In genomic region chr3:13688824-13689223, GRCh38 we compare ENCODE assay signal across 19 cellular contexts.
DNase-seq lines count a peak whose midpoint lies in the region; ATAC-seq and TF ChIP-seq lines count a peak whose summit lies in the region.
"Had no signal": no experiment of that assay in that cellular context is flagged by ENCODE, and none has a peak within 500 bp of the region (broad histone marks: within the 10 kb centered on the region; RNA-seq: fewer than 3 reads in every experiment).

No MANE protein-coding gene starts in this region.

- no peak overlapping the region for H2BK20ac ChIP-seq in IMR-90 (ENCODE audit: low read depth, low read length)

- no peak for DNase-seq in IMR-90
- peak; percentile 18 for DNase-seq in RPMI8226
- DNase-seq in neural progenitor cell (ENCODE audit: low spot score) = no peak
- no peak for DNase-seq in activated CD8-positive, alpha-beta memory T cell treated with anti-CD3 and anti-CD28 coated beads, Interleukin-2, amount 50 U/mL, for 48 hours
- DNase-seq: 8988T; CD4-positive, alpha-beta memory T cell; DMS153; DMS79; GF-D8; H9 had no signal

- peak overlapping the region; percentile 20 for H2AK9ac ChIP-seq in IMR-90 (replicated peaks; ENCODE audit: low read depth, low read length, poor library complexity)

- no peak for TF ChIP-seq POLR2A in IMR-90 (IDR thresholded peaks at IDR 0.05; ENCODE audit: low read depth, low read length)

- peaks cover 5% of the 10 kb centered on the region for H3F3A ChIP-seq in neural progenitor cell (ENCODE audit: low read depth)

- H3K4me1 ChIP-seq in IMR-90 (ENCODE audit: control insufficient read depth, insufficient read depth, low read length) (no peaks in the 10 kb centered on the region), neural progenitor cell (peaks cover 32% of the 10 kb centered on the region)
- H3K4me1 ChIP-seq: BLaER1 had no signal

- TF ChIP-seq CTCF in IMR-90 (conservative IDR thresholded peaks at IDR 0.05; ENCODE audit: low read depth, low read length) (no peak), neural progenitor cell (IDR thresholded peaks at IDR 0.05) (no peak)

- H3K36me3 Mint-ChIP-seq in neural progenitor cell = no peaks in the 10 kb centered on the region
- H3K36me3 Mint-ChIP-seq: CD14-positive monocyte; CD4-positive, alpha-beta memory T cell had no signal

- intact Hi-C loops in IMR-90 (cut with micrococcal nuclease) = no loop called here

- peak overlapping the region; percentile 5 for H3K27ac Mint-ChIP-seq in neural progenitor cell
- H3K27ac Mint-ChIP-seq: CD14-positive monocyte, GM23338, H9 had no signal

- no peak overlapping the region for H3K27ac ChIP-seq in IMR-90 (ENCODE audit: insufficient read depth, low read length)
- H3K27ac ChIP-seq in cingulate gyrus (ENCODE audit: low read depth, low read length) = peak overlapping the region; percentile 93
- H3K27ac ChIP-seq in neural progenitor cell = no peak overlapping the region
- H3K27ac ChIP-seq: BLaER1 had no signal

- no TSS peak for BruUV-seq in IMR-90 (replicated peaks; lab: Mats Ljungman, UMichigan)

- no peak overlapping the region for H3K56ac ChIP-seq in IMR-90 (ENCODE audit: extremely low read depth, insufficient read depth, low read length)

- no peaks in the 10 kb centered on the region for H3K9me3 Mint-ChIP-seq in neural progenitor cell
- H3K9me3 Mint-ChIP-seq: GM23338, H9 had no signal

- peaks cover 9% of the 10 kb centered on the region for H3K27me3 Mint-ChIP-seq in neural progenitor cell (ENCODE audit: insufficient read depth, low read depth)

- H4K20me1 ChIP-seq in IMR-90 (ENCODE audit: insufficient read depth, low read length) (no peaks in the 10 kb centered on the region), neural progenitor cell (ENCODE audit: low read depth) (no peaks in the 10 kb centered on the region)
- H4K20me1 ChIP-seq: BLaER1 had no signal

- 67% methylated on average over 3 of the region's 7 CpGs; no CpG with 5 or more reads in 1 of the 2 experiments for WGBS in IMR-90 (ENCODE audit: extremely low coverage in 2 of 2, insufficient read length in 1 of 2), 2 experiments

- ATAC-seq in IMR-90 (ENCODE audit: low read depth) (no peak), HG02571 (IDR thresholded peaks at IDR 0.05; ENCODE audit: unreplicated experiment) (no peak), HG03520 (IDR thresholded peaks at IDR 0.05; ENCODE audit: unreplicated experiment) (no peak), GM19351 (IDR thresholded peaks at IDR 0.05; ENCODE audit: unreplicated experiment) (no peak)
- ATAC-seq: GM12878, K562 had no signal

- H2BK15ac ChIP-seq in IMR-90 (ENCODE audit: low read depth, low read length) = no peak overlapping the region

- H3K14ac ChIP-seq in IMR-90 (replicated peaks; ENCODE audit: low read depth, low read length) = no peak overlapping the region

- H3K4me3 ChIP-seq in IMR-90 (ENCODE audit: insufficient read depth, low read depth, low read length) (no peak overlapping the region), neural progenitor cell (no peak overlapping the region)
- H3K4me3 ChIP-seq: BLaER1, GM12878, GM23338, K562 had no signal

- H2BK5ac ChIP-seq in IMR-90 (ENCODE audit: low read depth, low read length, poor library complexity, severe bottlenecking) = no peak overlapping the region

- H4K5ac ChIP-seq in IMR-90 (ENCODE audit: low read depth, low read length) = no peak overlapping the region

- H3K79me1 ChIP-seq in IMR-90 (ENCODE audit: low read depth in 1 of 2, low read length in 2 of 2) = no peaks in the 10 kb centered on the region

- H3K4me2 ChIP-seq in IMR-90 (ENCODE audit: low read depth, low read length) = no peak overlapping the region
- H3K4me2 ChIP-seq in neural progenitor cell = no peak overlapping the region
- H3K4me2 ChIP-seq: BLaER1, GM23338 had no signal

- in situ Hi-C loops in IMR-90 (cut with MboI; ENCODE audit: low sequenced_read_pairs) = no loop called here

- no peak overlapping the region for H4K91ac ChIP-seq in IMR-90 (ENCODE audit: insufficient read depth, low read depth, low read length)

- H3K27me3 ChIP-seq in IMR-90 (ENCODE audit: control insufficient read depth, insufficient read depth, low read length) (peaks cover 9% of the 10 kb centered on the region), neural progenitor cell (no peaks in the 10 kb centered on the region)
- H3K27me3 ChIP-seq: BLaER1 had no signal

- H2AFZ ChIP-seq in IMR-90 (replicated peaks; ENCODE audit: low read length, poor library complexity) (no peak overlapping the region), neural progenitor cell (replicated peaks) (no peak overlapping the region)
- H2AFZ ChIP-seq: GM23338 had no signal

- no peak overlapping the region for H2AK5ac ChIP-seq in IMR-90 (ENCODE audit: low read depth, low read length)

- CTCF ChIA-PET in IMR-90 (lab: Yijun Ruan, JAX) = interaction anchor here (1.2 kb wide), 1 partner anchor 16 kb away, joined by 3 read pairs; no protein-coding TSS in a partner anchor

- H4K8ac ChIP-seq in IMR-90 (ENCODE audit: low read depth in 2 of 2, low read length in 2 of 2) = no peak overlapping the region

- no peaks in the 10 kb centered on the region for H3K9me3 ChIP-seq in IMR-90 (ENCODE audit: control insufficient read depth, insufficient read depth, low read length)
- H3K9me3 ChIP-seq in neural progenitor cell (ENCODE audit: low read depth) = no peaks in the 10 kb centered on the region
- H3K9me3 ChIP-seq: BLaER1 had no signal

- H3K18ac ChIP-seq in IMR-90 (ENCODE audit: low read depth, low read length) = no peak overlapping the region

- H3K4me1 Mint-ChIP-seq in neural progenitor cell = peaks cover 45% of the 10 kb centered on the region
- H3K4me1 Mint-ChIP-seq: CD14-positive monocyte; CD4-positive, alpha-beta memory T cell had no signal

- H3K9me1 ChIP-seq in IMR-90 (ENCODE audit: insufficient read depth, low read length) = no peaks in the 10 kb centered on the region

- H3K4me3 Mint-ChIP-seq in neural progenitor cell = no peak overlapping the region
- H3K4me3 Mint-ChIP-seq: CD14-positive monocyte; CD4-positive, alpha-beta memory T cell; GM23338; H9 had no signal

- no peak overlapping the region for H3K4ac ChIP-seq in IMR-90 (ENCODE audit: low read depth, low read length)

- no peak overlapping the region for H2BK120ac ChIP-seq in IMR-90 (ENCODE audit: low read depth, low read length)

- no peaks in the 10 kb centered on the region for H3K36me3 ChIP-seq in IMR-90 (ENCODE audit: control insufficient read depth, insufficient read depth, low read length)
- H3K36me3 ChIP-seq in neural progenitor cell = no peaks in the 10 kb centered on the region
- H3K36me3 ChIP-seq: BLaER1 had no signal

- H3K23ac ChIP-seq in IMR-90 (ENCODE audit: low read depth, low read length) = no peak overlapping the region

- TF ChIP-seq RAD21 in IMR-90 (IDR thresholded peaks at IDR 0.05; ENCODE audit: low read length) = no peak

- H3K79me2 ChIP-seq in neural progenitor cell (ENCODE audit: low read depth) = no peaks in the 10 kb centered on the region

- POLR2A ChIA-PET in IMR-90 (lab: Charles Lee; ENCODE audit: unreplicated experiment) = no interaction called here

- dilution Hi-C loops in IMR-90 (cut with HindIII; ENCODE audit: low sequenced_read_pairs, unreplicated experiment) = no loop called here

- H3K9ac ChIP-seq in IMR-90 (ENCODE audit: low read depth, low read length) = no peak overlapping the region
- no peak overlapping the region for H3K9ac ChIP-seq in neural progenitor cell
- H3K9ac ChIP-seq: BLaER1 had no signal

TF ChIP-seq in IMR-90, 13 proteins besides CTCF, POLR2A, EP300 and RAD21:
- TF ChIP-seq FOS (IDR thresholded peaks at IDR 0.05; ENCODE audit: low read depth, low read length) (no peak), MAFK (IDR thresholded peaks at IDR 0.05; ENCODE audit: low read depth, low read length) (no peak), BHLHE40 (IDR thresholded peaks at IDR 0.05; ENCODE audit: low read depth, low read length) (no peak), RFX5 (IDR thresholded peaks at IDR 0.05; ENCODE audit: low read depth, low read length) (no peak), CEBPB (IDR thresholded peaks at IDR 0.05; ENCODE audit: low read depth, low read length) (no peak), ELK1 (IDR thresholded peaks at IDR 0.05; ENCODE audit: borderline replicate concordance, low read depth, low read length) (no peak), MAZ (IDR thresholded peaks at IDR 0.05; ENCODE audit: borderline replicate concordance, low read depth, low read length) (no peak), CHD1 (IDR thresholded peaks at IDR 0.05; ENCODE audit: low read depth, low read length) (no peak), USF2 (IDR thresholded peaks at IDR 0.05; ENCODE audit: low read depth, low read length) (no peak), SMC3 (IDR thresholded peaks at IDR 0.05; ENCODE audit: low read depth, low read length) (no peak), RCOR1 (IDR thresholded peaks at IDR 0.05; ENCODE audit: insufficient replicate concordance, low read length) (no peak), MXI1 (IDR thresholded peaks at IDR 0.05; ENCODE audit: borderline replicate concordance, low read depth, low read length) (no peak), NFE2L2 (IDR thresholded peaks at IDR 0.05; ENCODE audit: low read depth, low read length) (no peak)
